In genomic region chr1:46527474-46528296, GRCh38 we compare ENCODE assay signal across 8 cellular contexts. TPM values are rescaled to one million over a fixed set of nuclear protein-coding genes. Genes with fewer than 3 reads are reported as not detected.
A peak's percentile ranks its signal among the peaks of the same experiment; 100 is the strongest.
DNase-seq lines count a peak whose midpoint lies in the region; ATAC-seq and TF ChIP-seq lines count a peak whose summit lies in the region.

No MANE protein-coding gene starts in this region.

- TF ChIP-seq POLR2A in right lobe of liver (IDR thresholded peaks at IDR 0.05) = no peak

- intact Hi-C loops in right lobe of liver (cut with DNase I) = loop anchor here (5.0 to 10.0 kb wide), 2 partner anchors 50 to 83 kb away; no protein-coding TSS in a partner anchor

- H3K27ac ChIP-seq in right lobe of liver = no peak overlapping the region

- ATAC-seq in right lobe of liver (peak; percentile 88 to 91 (median 89)), HG02981 (IDR thresholded peaks at IDR 0.05; ENCODE audit: unreplicated experiment) (no peak)

- H3K4me3 ChIP-seq in HFF-Myc (replicated peaks; ENCODE audit: low read depth, low read length) (no peak overlapping the region), choroid plexus epithelial cell (ENCODE audit: low read depth, low read length) (no peak overlapping the region), right lobe of liver (no peak overlapping the region)

- no peaks in the 10 kb centered on the region for H3K27me3 ChIP-seq in right lobe of liver

- H3K36me3 ChIP-seq in right lobe of liver = no peaks in the 10 kb centered on the region

- DNase-seq in DMS53 (lab: John Stamatoyannopoulos, UW) (peak; percentile 91), HFF-Myc (ENCODE audit: extremely low read depth, low read depth) (no peak), NCI-H345 treated with DMSO at 0.1 percent for 48 hours (lab: John Stamatoyannopoulos, UW; ENCODE audit: unreplicated experiment) (peak; percentile 62), choroid plexus epithelial cell (ENCODE audit: low read depth) (peak; percentile 82), right lobe of liver (peak; percentile 78 to 79 (median 79))
- peak; percentile 63 to 69 for DNase-seq in activated CD4-positive, alpha-beta T cell treated with anti-CD3 and anti-CD28 coated beads for 4 hours
- peak; percentile 53 to 76 (median 74) for DNase-seq in stimulated activated CD4-positive, alpha-beta T cell treated with anti-CD3 and anti-CD28 coated beads, TNF-alpha, amount 100 ng/mL, for 48 hours (ENCODE audit: low read depth in 3 of 3)

- H3K4me1 ChIP-seq in right lobe of liver = peaks cover 0 to 12% (median 0%) of the 10 kb centered on the region in 4 donors

- WGBS in right lobe of liver (ENCODE audit: insufficient coverage, low coverage, low lambda C conversion rate, missing lambda C conversion rate) = 0% methylated on average over 2 of the region's 3 CpGs

- no peaks in the 10 kb centered on the region for H3K9me3 ChIP-seq in right lobe of liver

- TF ChIP-seq CTCF in HFF-Myc (IDR thresholded peaks at IDR 0.05; ENCODE audit: low read depth, low read length, missing control alignments) (peak; percentile 88), choroid plexus epithelial cell (conservative IDR thresholded peaks at IDR 0.05; ENCODE audit: low read depth, low read length) (peak; percentile 98), right lobe of liver (IDR thresholded peaks at IDR 0.05) (peak; percentile 83 to 93 (median 90))

RNA-seq across cellular contexts. Expression of gene KNCN, which starts 23.8 kb away (rescaled TPM):
- not detected for total RNA-seq in right lobe of liver

RNA-seq across cellular contexts. Expression of gene DMBX1, which starts 38.0 kb away (rescaled TPM):
- total RNA-seq in right lobe of liver = not detected
